Comparison of ENCODE assay signal across 9 cellular contexts in genomic region chr22:28791841-28792490, GRCh38. TPM values are rescaled to one million over a fixed set of nuclear protein-coding genes. Genes with fewer than 3 reads are reported as not detected.
DNase-seq lines count a peak whose midpoint lies in the region; ATAC-seq and TF ChIP-seq lines count a peak whose summit lies in the region.
"Had no signal": no experiment of that assay in that cellular context is flagged by ENCODE, and none has a peak within 500 bp of the region (broad histone marks: within the 10 kb centered on the region; RNA-seq: fewer than 3 reads in every experiment).

No MANE protein-coding gene starts in this region.

- peaks cover 41% of the 10 kb centered on the region for H4K20me1 ChIP-seq in PC-9 (ENCODE audit: insufficient read depth)

- H3K36me3 Mint-ChIP-seq in nephron (ENCODE audit: low read depth), result peaks cover 61% of the 10 kb centered on the region

- H3K27ac ChIP-seq in PC-9, result peak overlapping the region; percentile 12; the same call in 1 of the 2 replicates

- CTCF ChIA-PET in PC-9 (lab: Charles Lee), result no interaction called here

- H3K9me3 ChIP-seq in PC-9 (ENCODE audit: insufficient read depth, low read depth), result no peaks in the 10 kb centered on the region

- H2AFZ ChIP-seq in PC-9, result no peak overlapping the region

- H3K36me3 ChIP-seq in PC-9 (ENCODE audit: low read depth), result peaks cover 33% of the 10 kb centered on the region

- BruUV-seq in PC-9 (replicated peaks; lab: Mats Ljungman, UMichigan), result no TSS peak

- no peaks in the 10 kb centered on the region for H3K27me3 ChIP-seq in PC-9 (ENCODE audit: insufficient read depth, low read depth)

- peak; percentile 59 for ATAC-seq in GM18907 (IDR thresholded peaks at IDR 0.05; ENCODE audit: unreplicated experiment)
- ATAC-seq in HG02763 (IDR thresholded peaks at IDR 0.05; ENCODE audit: unreplicated experiment), result peak; percentile 53
- ATAC-seq in Right ventricle myocardium superior (ENCODE audit: poor library complexity), result no peak

- TF ChIP-seq CTCF in PC-9 (conservative IDR thresholded peaks at IDR 0.05) (no peak), nephron (IDR thresholded peaks at IDR 0.05; ENCODE audit: unreplicated experiment in 3 of 3) (no peak)

- peaks cover 71% of the 10 kb centered on the region for H3F3A ChIP-seq in PC-9 (ENCODE audit: insufficient read depth, low read depth)

- no peak overlapping the region for H3K4me3 Mint-ChIP-seq in nephron

- no peak overlapping the region for H3K4me2 ChIP-seq in PC-9

- no peak overlapping the region for H3K4me3 ChIP-seq in PC-9
- H3K4me3 ChIP-seq: K562 had no signal

- H3K27ac Mint-ChIP-seq in nephron, result peak overlapping the region; percentile 30 to 71 (median 44)

- H3K9me3 Mint-ChIP-seq in nephron, result no peaks in the 10 kb centered on the region

- H3K9me2 ChIP-seq in PC-9 (ENCODE audit: insufficient read depth), result no peaks in the 10 kb centered on the region

- intact Hi-C loops in PC-9 (cut with micrococcal nuclease; ENCODE audit: unreplicated experiment) (loop anchor here (2.0 kb wide), 1 partner anchor 37 kb away; no protein-coding TSS in a partner anchor), Right ventricle myocardium superior (cut with DNase I) (no loop called here)

- POLR2A ChIA-PET in PC-9 (lab: Charles Lee; ENCODE audit: unreplicated experiment), result no interaction called here

- DNase-seq in PC-9, result no peak
- DNase-seq in NCI-H446 treated with DMSO at 0.1 percent for 48 hours (lab: John Stamatoyannopoulos, UW), result no peak
- DNase-seq in NCI-H526 (lab: John Stamatoyannopoulos, UW), result no peak
- DNase-seq in Right ventricle myocardium superior, result no peak
- DNase-seq: left cardiac atrium had no signal

- peaks cover 13% of the 10 kb centered on the region for H3K4me1 Mint-ChIP-seq in nephron

- H3K27me3 Mint-ChIP-seq in nephron (ENCODE audit: low read depth), result no peaks in the 10 kb centered on the region

- H3K79me2 ChIP-seq in PC-9 (ENCODE audit: low read depth), result peaks cover 30% of the 10 kb centered on the region

- 0 out of 2 replicates have a peak, but pooled peaks cover 4% of the 10 kb centered on the region for H3K4me1 ChIP-seq in PC-9 (replicated peaks; ENCODE audit: insufficient read depth)

RNA-seq across cellular contexts. Expression of gene XBP1, which starts 8.4 kb away (rescaled TPM):
- total RNA-seq in PC-9 (2021) (35.2 and 47.7 TPM in 2 replicates), Right ventricle myocardium superior (61.5 TPM)

RNA-seq across cellular contexts. Expression of gene CCDC117, which starts 19.5 kb away (rescaled TPM):
- total RNA-seq in PC-9 (2021) (11.4 and 12.3 TPM in 2 replicates), Right ventricle myocardium superior (12.0 TPM)

RNA-seq across cellular contexts. Expression of gene HSCB, which starts 50.1 kb away (rescaled TPM):
- total RNA-seq in PC-9 (2021) (8.3 and 10.0 TPM in 2 replicates), Right ventricle myocardium superior (9.3 TPM)

RNA-seq across cellular contexts. Expression of gene CHEK2, which starts 50.3 kb away (rescaled TPM):
- total RNA-seq in PC-9 (2021) (27.2 and 32.8 TPM in 2 replicates), Right ventricle myocardium superior (2.4 TPM)
